ENCODE assay signal across 1 cellular context in the genomic region with DNA sequence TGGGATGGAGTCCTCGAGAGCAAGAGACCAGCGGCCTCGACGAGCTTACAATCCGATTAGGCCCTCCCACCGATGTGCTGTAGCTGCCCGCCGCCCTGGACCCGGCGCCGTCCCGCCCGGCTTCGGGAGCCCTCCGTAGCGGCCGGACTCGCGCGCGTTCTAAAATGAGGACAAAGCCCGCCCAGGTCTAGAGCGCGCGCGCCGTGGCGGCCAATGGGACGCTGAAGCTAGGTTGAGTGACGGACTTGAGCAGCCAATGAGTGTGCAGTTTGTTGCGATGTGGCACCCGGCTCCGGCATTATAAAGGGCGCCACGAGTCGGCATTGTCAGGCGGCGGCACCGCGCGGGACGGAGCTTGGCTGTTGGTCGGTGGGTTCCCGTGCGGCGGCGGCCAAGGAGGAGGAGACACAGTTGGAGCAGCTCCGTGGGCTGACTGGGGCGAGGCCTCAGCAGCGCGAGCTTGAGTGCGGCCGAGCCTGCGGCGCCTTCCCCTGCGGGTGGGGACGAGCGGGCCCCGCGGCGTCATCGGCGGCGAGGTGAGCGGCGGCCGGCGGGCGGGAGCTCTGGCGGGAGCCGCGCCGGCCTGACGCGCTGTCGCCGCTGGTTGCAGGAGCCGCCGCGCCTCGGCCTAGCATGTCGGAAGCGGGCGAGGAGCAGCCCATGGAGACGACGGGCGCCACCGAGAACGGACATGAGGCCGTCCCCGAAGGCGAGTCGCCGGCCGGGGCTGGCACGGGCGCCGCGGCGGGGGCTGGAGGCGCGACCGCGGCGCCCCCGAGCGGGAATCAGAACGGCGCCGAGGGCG.
TF ChIP-seq lines count a peak whose summit lies in the region.

HNRNPAB (plus strand) TSS at position 329 of the 805 bp plus-strand sequence; CDS start at position 634, 305 bp downstream.

TF ChIP-seq in HepG2, 621 proteins besides CTCF, POLR2A, EP300 and RAD21 (continued from another document and continues in another):
- 0 out of 2 replicates have a peak, but pooled peaks have one; percentile 38 for TF ChIP-seq TEAD2 (CRISPR knock-in tag; IDR thresholded peaks at IDR 0.05)
- TF ChIP-seq THYN1 (CRISPR knock-in tag; IDR thresholded peaks at IDR 0.05; ENCODE audit: borderline replicate concordance, low read depth), result 0 out of 2 replicates have a peak, but pooled peaks have one; percentile 17
- TF ChIP-seq, protein P1, sequence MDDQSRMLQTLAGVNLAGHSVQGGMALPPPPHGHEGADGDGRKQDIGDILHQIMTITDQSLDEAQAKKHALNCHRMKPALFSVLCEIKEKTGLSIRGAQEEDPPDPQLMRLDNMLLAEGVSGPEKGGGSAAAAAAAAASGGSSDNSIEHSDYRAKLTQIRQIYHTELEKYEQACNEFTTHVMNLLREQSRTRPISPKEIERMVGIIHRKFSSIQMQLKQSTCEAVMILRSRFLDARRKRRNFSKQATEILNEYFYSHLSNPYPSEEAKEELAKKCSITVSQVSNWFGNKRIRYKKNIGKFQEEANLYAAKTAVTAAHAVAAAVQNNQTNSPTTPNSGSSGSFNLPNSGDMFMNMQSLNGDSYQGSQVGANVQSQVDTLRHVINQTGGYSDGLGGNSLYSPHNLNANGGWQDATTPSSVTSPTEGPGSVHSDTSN (CRISPR knock-in tag; IDR thresholded peaks at IDR 0.05; ENCODE audit: borderline replicate concordance), result peak; percentile 97; the same call in 1 of the 2 replicates
- peak; percentile 68; the same call in 1 of the 2 replicates for TF ChIP-seq ZNF768 (CRISPR knock-in tag; IDR thresholded peaks at IDR 0.05)
- TF ChIP-seq ZBTB26 (CRISPR knock-in tag; IDR thresholded peaks at IDR 0.05; ENCODE audit: borderline replicate concordance), result peak; percentile 62
- TF ChIP-seq ZNF543 (CRISPR knock-in tag; IDR thresholded peaks at IDR 0.05), result peak; percentile 78
- TF ChIP-seq MTA1 (CRISPR knock-in tag; IDR thresholded peaks at IDR 0.05; ENCODE audit: borderline replicate concordance), result no peak
- no peak for TF ChIP-seq ZNF569 (CRISPR knock-in tag; IDR thresholded peaks at IDR 0.05; ENCODE audit: borderline replicate concordance)
- TF ChIP-seq RFX5 (IDR thresholded peaks at IDR 0.05; ENCODE audit: low read depth, low read length), result no peak
- TF ChIP-seq ZNF773 (CRISPR knock-in tag; IDR thresholded peaks at IDR 0.05; ENCODE audit: borderline replicate concordance), result 0 out of 2 replicates have a peak, but pooled peaks have one; percentile 14
- no peak for TF ChIP-seq DPF2 (CRISPR knock-in tag; IDR thresholded peaks at IDR 0.05; ENCODE audit: borderline replicate concordance, low read depth)
- TF ChIP-seq ZNF17 (CRISPR knock-in tag; IDR thresholded peaks at IDR 0.05), result no peak
- no peak for TF ChIP-seq GRHL1 (CRISPR knock-in tag; conservative IDR thresholded peaks at IDR 0.05)
- peak; percentile 60; the same call in 1 of the 2 replicates for TF ChIP-seq ZNF678 (CRISPR knock-in tag; IDR thresholded peaks at IDR 0.05)
- peak; percentile 86 for TF ChIP-seq THAP11 (CRISPR knock-in tag; IDR thresholded peaks at IDR 0.05)
- peak; percentile 77; the same call in 1 of the 2 replicates for TF ChIP-seq ZNF614 (CRISPR knock-in tag; IDR thresholded peaks at IDR 0.05; ENCODE audit: borderline replicate concordance)
- peak; percentile 61; the same call in 1 of the 2 replicates for TF ChIP-seq HOXD1 (CRISPR knock-in tag; IDR thresholded peaks at IDR 0.05)
- no peak for TF ChIP-seq KLF11 (CRISPR knock-in tag; IDR thresholded peaks at IDR 0.05)
- TF ChIP-seq SIN3B (IDR thresholded peaks at IDR 0.05; ENCODE audit: low read length), result no peak
- TF ChIP-seq, protein P2, sequence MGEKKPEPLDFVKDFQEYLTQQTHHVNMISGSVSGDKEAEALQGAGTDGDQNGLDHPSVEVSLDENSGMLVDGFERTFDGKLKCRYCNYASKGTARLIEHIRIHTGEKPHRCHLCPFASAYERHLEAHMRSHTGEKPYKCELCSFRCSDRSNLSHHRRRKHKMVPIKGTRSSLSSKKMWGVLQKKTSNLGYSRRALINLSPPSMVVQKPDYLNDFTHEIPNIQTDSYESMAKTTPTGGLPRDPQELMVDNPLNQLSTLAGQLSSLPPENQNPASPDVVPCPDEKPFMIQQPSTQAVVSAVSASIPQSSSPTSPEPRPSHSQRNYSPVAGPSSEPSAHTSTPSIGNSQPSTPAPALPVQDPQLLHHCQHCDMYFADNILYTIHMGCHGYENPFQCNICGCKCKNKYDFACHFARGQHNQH (CRISPR knock-in tag; IDR thresholded peaks at IDR 0.05), result peak; percentile 63; the same call in 1 of the 2 replicates
- peak; percentile 88 for TF ChIP-seq ZNF761 (CRISPR knock-in tag; conservative IDR thresholded peaks at IDR 0.05)
- no peak for TF ChIP-seq ZNF530 (CRISPR knock-in tag; IDR thresholded peaks at IDR 0.05; ENCODE audit: low read depth)
- TF ChIP-seq ZSCAN12 (CRISPR knock-in tag; IDR thresholded peaks at IDR 0.05), result peak; percentile 55; the same call in 1 of the 2 replicates
- TF ChIP-seq ZNF382 (CRISPR knock-in tag; IDR thresholded peaks at IDR 0.05; ENCODE audit: borderline replicate concordance), result no peak
- TF ChIP-seq, protein P3, sequence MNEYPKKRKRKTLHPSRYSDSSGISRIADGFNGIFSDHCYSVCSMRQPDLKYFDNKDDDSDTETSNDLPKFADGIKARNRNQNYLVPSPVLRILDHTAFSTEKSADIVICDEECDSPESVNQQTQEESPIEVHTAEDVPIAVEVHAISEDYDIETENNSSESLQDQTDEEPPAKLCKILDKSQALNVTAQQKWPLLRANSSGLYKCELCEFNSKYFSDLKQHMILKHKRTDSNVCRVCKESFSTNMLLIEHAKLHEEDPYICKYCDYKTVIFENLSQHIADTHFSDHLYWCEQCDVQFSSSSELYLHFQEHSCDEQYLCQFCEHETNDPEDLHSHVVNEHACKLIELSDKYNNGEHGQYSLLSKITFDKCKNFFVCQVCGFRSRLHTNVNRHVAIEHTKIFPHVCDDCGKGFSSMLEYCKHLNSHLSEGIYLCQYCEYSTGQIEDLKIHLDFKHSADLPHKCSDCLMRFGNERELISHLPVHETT (CRISPR knock-in tag; conservative IDR thresholded peaks at IDR 0.05), result no peak; the same call in none of the 2 replicates
- peak; percentile 89 for TF ChIP-seq ZFP36L1 (CRISPR knock-in tag; IDR thresholded peaks at IDR 0.05)
- TF ChIP-seq KLF6 (CRISPR knock-in tag; IDR thresholded peaks at IDR 0.05), result peak; percentile 91
- TF ChIP-seq CSRNP1 (CRISPR knock-in tag; IDR thresholded peaks at IDR 0.05), result peak; percentile 95
- TF ChIP-seq ZEB1 (IDR thresholded peaks at IDR 0.05; ENCODE audit: insufficient replicate concordance, low read depth), result no peak
- 0 out of 2 replicates have a peak, but pooled peaks have one; percentile 62 for TF ChIP-seq JUNB (CRISPR knock-in tag; IDR thresholded peaks at IDR 0.05; ENCODE audit: borderline replicate concordance)
- TF ChIP-seq PCBP1 (IDR thresholded peaks at IDR 0.05; ENCODE audit: borderline replicate concordance, low read depth, low read length), result peak; percentile 85; the same call in 1 of the 2 replicates
- no peak for TF ChIP-seq ZNF34 (CRISPR knock-in tag; IDR thresholded peaks at IDR 0.05; ENCODE audit: borderline replicate concordance)
- 0 out of 2 replicates have a peak, but pooled peaks have one; percentile 61 for TF ChIP-seq ZNF44 (CRISPR knock-in tag; IDR thresholded peaks at IDR 0.05)
- no peak for TF ChIP-seq ZNF850 (CRISPR knock-in tag; conservative IDR thresholded peaks at IDR 0.05)
- peak; percentile 93 for TF ChIP-seq THAP9 (CRISPR knock-in tag; IDR thresholded peaks at IDR 0.05; ENCODE audit: borderline replicate concordance)
- TF ChIP-seq, protein P4, sequence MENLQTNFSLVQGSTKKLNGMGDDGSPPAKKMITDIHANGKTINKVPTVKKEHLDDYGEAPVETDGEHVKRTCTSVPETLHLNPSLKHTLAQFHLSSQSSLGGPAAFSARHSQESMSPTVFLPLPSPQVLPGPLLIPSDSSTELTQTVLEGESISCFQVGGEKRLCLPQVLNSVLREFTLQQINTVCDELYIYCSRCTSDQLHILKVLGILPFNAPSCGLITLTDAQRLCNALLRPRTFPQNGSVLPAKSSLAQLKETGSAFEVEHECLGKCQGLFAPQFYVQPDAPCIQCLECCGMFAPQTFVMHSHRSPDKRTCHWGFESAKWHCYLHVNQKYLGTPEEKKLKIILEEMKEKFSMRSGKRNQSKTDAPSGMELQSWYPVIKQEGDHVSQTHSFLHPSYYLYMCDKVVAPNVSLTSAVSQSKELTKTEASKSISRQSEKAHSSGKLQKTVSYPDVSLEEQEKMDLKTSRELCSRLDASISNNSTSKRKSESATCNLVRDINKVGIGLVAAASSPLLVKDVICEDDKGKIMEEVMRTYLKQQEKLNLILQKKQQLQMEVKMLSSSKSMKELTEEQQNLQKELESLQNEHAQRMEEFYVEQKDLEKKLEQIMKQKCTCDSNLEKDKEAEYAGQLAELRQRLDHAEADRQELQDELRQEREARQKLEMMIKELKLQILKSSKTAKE (CRISPR knock-in tag; IDR thresholded peaks at IDR 0.05; ENCODE audit: borderline replicate concordance), result no peak
- TF ChIP-seq, protein P5, sequence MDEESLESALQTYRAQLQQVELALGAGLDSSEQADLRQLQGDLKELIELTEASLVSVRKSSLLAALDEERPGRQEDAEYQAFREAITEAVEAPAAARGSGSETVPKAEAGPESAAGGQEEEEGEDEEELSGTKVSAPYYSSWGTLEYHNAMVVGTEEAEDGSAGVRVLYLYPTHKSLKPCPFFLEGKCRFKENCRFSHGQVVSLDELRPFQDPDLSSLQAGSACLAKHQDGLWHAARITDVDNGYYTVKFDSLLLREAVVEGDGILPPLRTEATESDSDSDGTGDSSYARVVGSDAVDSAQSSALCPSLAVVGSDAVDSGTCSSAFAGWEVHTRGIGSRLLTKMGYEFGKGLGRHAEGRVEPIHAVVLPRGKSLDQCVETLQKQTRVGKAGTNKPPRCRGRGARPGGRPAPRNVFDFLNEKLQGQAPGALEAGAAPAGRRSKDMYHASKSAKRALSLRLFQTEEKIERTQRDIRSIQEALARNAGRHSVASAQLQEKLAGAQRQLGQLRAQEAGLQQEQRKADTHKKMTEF (CRISPR knock-in tag; IDR thresholded peaks at IDR 0.05), result peak; percentile 82; the same call in 1 of the 2 replicates
- TF ChIP-seq ZNF10 (CRISPR knock-in tag; IDR thresholded peaks at IDR 0.05; ENCODE audit: borderline replicate concordance, low read depth), result no peak
- TF ChIP-seq, protein P6, sequence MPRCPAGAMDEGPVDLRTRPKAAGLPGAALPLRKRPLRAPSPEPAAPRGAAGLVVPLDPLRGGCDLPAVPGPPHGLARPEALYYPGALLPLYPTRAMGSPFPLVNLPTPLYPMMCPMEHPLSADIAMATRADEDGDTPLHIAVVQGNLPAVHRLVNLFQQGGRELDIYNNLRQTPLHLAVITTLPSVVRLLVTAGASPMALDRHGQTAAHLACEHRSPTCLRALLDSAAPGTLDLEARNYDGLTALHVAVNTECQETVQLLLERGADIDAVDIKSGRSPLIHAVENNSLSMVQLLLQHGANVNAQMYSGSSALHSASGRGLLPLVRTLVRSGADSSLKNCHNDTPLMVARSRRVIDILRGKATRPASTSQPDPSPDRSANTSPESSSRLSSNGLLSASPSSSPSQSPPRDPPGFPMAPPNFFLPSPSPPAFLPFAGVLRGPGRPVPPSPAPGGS (CRISPR knock-in tag; IDR thresholded peaks at IDR 0.05), result peak; percentile 83
